18 cellular contexts compared by ENCODE assay signal in genomic region chr5:106858616-106859015, GRCh38.
"Had no signal": no experiment of that assay in that cellular context is flagged by ENCODE, and none has a peak within 500 bp of the region (broad histone marks: within the 10 kb centered on the region; RNA-seq: fewer than 3 reads in every experiment).

No MANE protein-coding gene starts in this region.

- H3K27ac ChIP-seq: coronary artery, dorsolateral prefrontal cortex, esophagus muscularis mucosa, foreskin keratinocyte, gastroesophageal sphincter, heart left ventricle, hepatocyte, left lung, lower lobe of right lung had no signal

- H3K4me2 ChIP-seq: hepatocyte had no signal

- H3K27ac Mint-ChIP-seq: naive thymus-derived CD4-positive, alpha-beta T cell had no signal

- H3K9me3 ChIP-seq: esophagus muscularis mucosa, gastroesophageal sphincter, left lung had no signal

- H3K36me3 Mint-ChIP-seq: naive thymus-derived CD4-positive, alpha-beta T cell had no signal

- DNase-seq: dermis blood vessel endothelial cell; dorsolateral prefrontal cortex; effector CD4-positive, alpha-beta T cell; effector memory CD4-positive, alpha-beta T cell; foreskin keratinocyte; heart left ventricle; hypothalamus; left cardiac atrium; left lung; left ventricle myocardium superior; lower lobe of right lung; mesendoderm; midbrain; naive thymus-derived CD4-positive, alpha-beta T cell had no signal

- H3K4me3 Mint-ChIP-seq: naive thymus-derived CD4-positive, alpha-beta T cell had no signal

- ATAC-seq: foreskin keratinocyte; gastroesophageal sphincter; heart left ventricle; left cardiac atrium; left lung; left ventricle myocardium superior; lower lobe of right lung; naive thymus-derived CD4-positive, alpha-beta T cell had no signal

- H3K4me1 Mint-ChIP-seq: naive thymus-derived CD4-positive, alpha-beta T cell had no signal

- H3K4me1 ChIP-seq: esophagus muscularis mucosa, foreskin keratinocyte, gastroesophageal sphincter, left lung, lower lobe of right lung had no signal

- H3K27me3 ChIP-seq: dorsolateral prefrontal cortex, esophagus muscularis mucosa, foreskin keratinocyte, gastroesophageal sphincter, heart left ventricle, hepatocyte, left lung had no signal

- H2AFZ ChIP-seq: hepatocyte had no signal

- H3K4me3 ChIP-seq: coronary artery, dorsolateral prefrontal cortex, esophagus muscularis mucosa, gastroesophageal sphincter, heart left ventricle, hepatocyte, left lung, lower lobe of right lung had no signal

- H3K36me3 ChIP-seq: esophagus muscularis mucosa, gastroesophageal sphincter, heart left ventricle, left lung, lower lobe of right lung had no signal
